ENCODE assay signal across 8 cellular contexts in the genomic region with DNA sequence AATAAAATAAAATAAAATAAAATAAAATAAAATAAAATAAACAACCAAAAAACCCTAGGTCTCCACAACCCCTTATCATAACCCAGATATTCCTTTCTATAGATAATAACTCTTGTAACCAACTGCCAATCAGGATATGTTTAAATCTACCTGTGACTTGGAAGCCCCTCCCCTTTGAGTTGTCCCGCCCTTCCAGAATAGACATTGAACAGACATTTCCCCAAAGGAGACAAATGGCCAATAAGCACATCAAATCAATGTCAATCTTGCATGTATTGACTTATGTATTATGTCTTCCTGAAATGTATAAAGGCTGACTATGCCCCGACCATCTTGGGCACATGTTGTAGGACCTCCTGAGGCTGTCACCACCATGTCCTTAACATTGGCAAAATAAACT. TPM values are rescaled to one million over a fixed set of nuclear protein-coding genes. Genes with fewer than 3 reads are reported as not detected.
A peak's percentile ranks its signal among the peaks of the same experiment; 100 is the strongest.
DNase-seq lines count a peak whose midpoint lies in the region; ATAC-seq and TF ChIP-seq lines count a peak whose summit lies in the region.

No MANE protein-coding gene starts in this region.

- peaks cover 55% of the 10 kb centered on the region for H3K4me1 Mint-ChIP-seq in brain

- H3K4me3 Mint-ChIP-seq in brain: peak overlapping the region; percentile 93 to 97 (median 94)

- H3K9me3 ChIP-seq in mesodermal cell (ENCODE audit: control insufficient read depth, low read length): no peaks in the 10 kb centered on the region

- DNase-seq in COLO668 (lab: John Stamatoyannopoulos, UW; ENCODE audit: unreplicated experiment): peak; percentile 3
- peak; percentile 24 for DNase-seq in LoVo (ENCODE audit: low spot score)
- no peak for DNase-seq in kidney glomerular epithelial cell (lab: John Stamatoyannopoulos, UW)
- DNase-seq in medulla oblongata (ENCODE audit: extremely low spot score): no peak
- DNase-seq in ureter (ENCODE audit: low spot score): no peak

- peaks cover 28% of the 10 kb centered on the region for H3K36me3 Mint-ChIP-seq in brain

- H3K27ac ChIP-seq in mesodermal cell (ENCODE audit: low read depth, low read length, severe bottlenecking): peak overlapping the region; percentile 95

- H3K36me3 ChIP-seq in mesodermal cell (ENCODE audit: control insufficient read depth, insufficient read depth, low read length): peaks cover 26% of the 10 kb centered on the region

- H3K27me3 Mint-ChIP-seq in brain: peaks cover 12% of the 10 kb centered on the region

- 83% methylated on average over 1 of the region's 2 CpGs; no CpG with 5 or more reads in 1 of the 2 experiments for WGBS in mesodermal cell (ENCODE audit: insufficient coverage in 2 of 2), 2 experiments

- no peak for TF ChIP-seq CTCF in brain (conservative IDR thresholded peaks at IDR 0.05)

- H3K9me3 Mint-ChIP-seq in brain: peaks cover 0 to 4% (median 0%) of the 10 kb centered on the region in 5 experiments

- H3K4me3 ChIP-seq in mesodermal cell (ENCODE audit: extremely low read depth, insufficient read depth, low read length, poor library complexity, severe bottlenecking): peak overlapping the region; percentile 88

- no peak for ATAC-seq in GM21367 (IDR thresholded peaks at IDR 0.05; ENCODE audit: unreplicated experiment)

- peak overlapping the region; percentile 98 to 100 (median 99) for H3K27ac Mint-ChIP-seq in brain

- H3K4me1 ChIP-seq in mesodermal cell (ENCODE audit: control insufficient read depth, insufficient read depth, low read length, poor library complexity, severe bottlenecking): peaks cover 4% of the 10 kb centered on the region

RNA-seq across cellular contexts. Expression of gene MAPK7, which starts 1.5 kb away (rescaled TPM):
- 38.3 TPM for polyA plus RNA-seq in brain (ENCODE audit: insufficient read depth, low read depth, low replicate concordance)
- polyA plus RNA-seq in mesodermal cell (2013, experiment 1 of 2): 20.5 TPM
- 19.8 TPM for polyA plus RNA-seq in mesodermal cell (2013, experiment 2 of 2)
- 30.6 TPM for total RNA-seq in ureter

RNA-seq across cellular contexts. Expression of gene MFAP4, which starts 10.2 kb away (rescaled TPM):
- 30.0 TPM for polyA plus RNA-seq in brain (ENCODE audit: insufficient read depth, low read depth, low replicate concordance)
- 9.2 TPM for polyA plus RNA-seq in mesodermal cell (2013, experiment 1 of 2)
- 11.0 TPM for polyA plus RNA-seq in mesodermal cell (2013, experiment 2 of 2)
- 119 TPM for total RNA-seq in ureter

RNA-seq across cellular contexts. Expression of gene B9D1, which starts 14.3 kb away (rescaled TPM):
- polyA plus RNA-seq in brain (ENCODE audit: insufficient read depth, low read depth, low replicate concordance): 46.8 TPM
- polyA plus RNA-seq in mesodermal cell (2013, experiment 1 of 2): 21.5 TPM
- polyA plus RNA-seq in mesodermal cell (2013, experiment 2 of 2): 18.5 TPM
- 22.7 TPM for total RNA-seq in ureter

RNA-seq across cellular contexts. Expression of gene RNF112, which starts 34.2 kb away (rescaled TPM):
- 14.3 TPM for polyA plus RNA-seq in brain (ENCODE audit: insufficient read depth, low read depth, low replicate concordance)
- polyA plus RNA-seq in mesodermal cell (2013, experiment 1 of 2): 0.88 TPM
- polyA plus RNA-seq in mesodermal cell (2013, experiment 2 of 2): 0.66 TPM
- total RNA-seq in ureter: 20.7 TPM

Comparison
In these comparisons a context has a peak if more than half of its experiments do, and no peak if none do; other contexts are left out.
1. DNase-seq: peak in COLO668 (single experiment) and LoVo (single experiment); none in kidney glomerular epithelial cell (single experiment), medulla oblongata (single experiment) and ureter (single experiment).